Comparison of ENCODE assay signal across 8 cellular contexts in the genomic region with DNA sequence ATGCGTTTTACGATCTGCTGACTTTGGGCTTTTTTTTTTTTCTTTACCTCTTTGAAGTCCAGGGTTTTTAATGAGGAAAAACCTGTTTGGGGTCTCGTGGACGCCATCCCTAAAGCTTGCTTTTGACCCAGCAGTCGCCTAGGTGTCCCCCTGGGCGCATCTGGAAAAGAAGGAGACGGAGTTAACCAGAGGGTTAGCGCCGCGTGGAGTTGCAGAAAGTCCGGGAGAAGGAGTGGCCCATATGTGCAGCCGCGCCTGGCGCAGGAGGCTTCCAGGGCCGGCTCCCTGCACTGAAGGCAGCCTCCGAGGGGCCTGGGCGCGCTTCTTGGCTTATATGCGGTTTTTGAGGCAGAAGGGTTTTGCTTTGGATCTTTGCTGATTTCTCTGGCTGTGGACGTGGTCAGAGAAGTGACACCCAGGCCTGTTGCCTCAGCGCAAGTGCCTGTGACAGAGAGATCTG. TPM values are rescaled to one million over a fixed set of nuclear protein-coding genes. Genes with fewer than 3 reads are reported as not detected.
A peak's percentile ranks its signal among the peaks of the same experiment; 100 is the strongest.
DNase-seq lines count a peak whose midpoint lies in the region; ATAC-seq and TF ChIP-seq lines count a peak whose summit lies in the region.

No MANE protein-coding gene starts in this region.

- H3K36me3 ChIP-seq in H7 (replicated peaks; ENCODE audit: control insufficient read depth, insufficient read depth, low read length) = no peaks in the 10 kb centered on the region
- H3K36me3 ChIP-seq in parathyroid adenoma (ENCODE audit: control insufficient read depth, insufficient read depth, low read length) = no peaks in the 10 kb centered on the region

- H3K79me2 ChIP-seq in parathyroid adenoma = peaks cover 43% of the 10 kb centered on the region

- H3K9me3 ChIP-seq in parathyroid adenoma (ENCODE audit: control insufficient read depth, low read length) = no peaks in the 10 kb centered on the region

- peak; percentile 52 for DNase-seq in AG20443 (ENCODE audit: low spot score)
- DNase-seq in H7 = peak; percentile 62
- DNase-seq in fibroblast of the aortic adventitia (ENCODE audit: low read depth) = peak; percentile 22
- no peak for DNase-seq in activated CD4-positive, CD25-positive, alpha-beta regulatory T cell treated with anti-CD3 and anti-CD28 coated beads, Interleukin-2, amount 50 U/mL, for 72 hours
- DNase-seq in hippocampal formation (lab: John Stamatoyannopoulos, UW) = no peak

- no peak for ATAC-seq in GM19023 (IDR thresholded peaks at IDR 0.05; ENCODE audit: unreplicated experiment)

- H3K27ac ChIP-seq in VCaP = peak overlapping the region; percentile 89
- peak overlapping the region; percentile 65 for H3K27ac ChIP-seq in parathyroid adenoma

- H2AFZ ChIP-seq in parathyroid adenoma = peak overlapping the region; percentile 82

- H3K9ac ChIP-seq in parathyroid adenoma = no peak overlapping the region

- peaks cover 25% of the 10 kb centered on the region for H3K4me1 ChIP-seq in parathyroid adenoma

- H3K4me2 ChIP-seq in parathyroid adenoma (ENCODE audit: low read length) = peak overlapping the region; percentile 52

- H3K4me3 ChIP-seq in H7 (ENCODE audit: insufficient read depth, low read depth, low read length) = peak overlapping the region; percentile 74
- peak overlapping the region; percentile 80 for H3K4me3 ChIP-seq in fibroblast of the aortic adventitia (ENCODE audit: low read depth, low read length)
- peak overlapping the region; percentile 60 for H3K4me3 ChIP-seq in parathyroid adenoma (ENCODE audit: low read depth, low read length)

- no peaks in the 10 kb centered on the region for H3K27me3 ChIP-seq in H7 (ENCODE audit: control insufficient read depth, insufficient read depth, low read length)
- no peaks in the 10 kb centered on the region for H3K27me3 ChIP-seq in parathyroid adenoma (ENCODE audit: control insufficient read depth, insufficient read depth, low read length)

- TF ChIP-seq CTCF in VCaP (conservative IDR thresholded peaks at IDR 0.05) (no peak), fibroblast of the aortic adventitia (IDR thresholded peaks at IDR 0.05; ENCODE audit: insufficient read depth, low read length) (no peak), parathyroid adenoma (IDR thresholded peaks at IDR 0.05) (no peak)

RNA-seq across cellular contexts. Expression of a gene that starts 0.9 kb away (rescaled TPM):
- 14.5 and 19.3 TPM in 2 replicates for total RNA-seq in H7 (2014; rRNA removed; shearing (Covaris generic))
- 24.1 and 36.2 TPM in 2 replicates for total RNA-seq in fibroblast of the aortic adventitia (ENCODE audit: low replicate concordance)

Comparison
In these comparisons a context has a peak if more than half of its experiments do, and no peak if none do; other contexts are left out.
1. DNase-seq: peak in AG20443 (single experiment), H7 (single experiment) and fibroblast of the aortic adventitia (single experiment); none in activated CD4-positive, CD25-positive, alpha-beta regulatory T cell treated with anti-CD3 and anti-CD28 coated beads, Interleukin-2, amount 50 U/mL, for 72 hours (single experiment) and hippocampal formation (0 of 2).
2. Peak in every context shown above with its lines, with median percentiles within 50 percentile points of each other: H3K4me3 ChIP-seq.